26 cellular contexts compared by ENCODE assay signal in the genomic region with DNA sequence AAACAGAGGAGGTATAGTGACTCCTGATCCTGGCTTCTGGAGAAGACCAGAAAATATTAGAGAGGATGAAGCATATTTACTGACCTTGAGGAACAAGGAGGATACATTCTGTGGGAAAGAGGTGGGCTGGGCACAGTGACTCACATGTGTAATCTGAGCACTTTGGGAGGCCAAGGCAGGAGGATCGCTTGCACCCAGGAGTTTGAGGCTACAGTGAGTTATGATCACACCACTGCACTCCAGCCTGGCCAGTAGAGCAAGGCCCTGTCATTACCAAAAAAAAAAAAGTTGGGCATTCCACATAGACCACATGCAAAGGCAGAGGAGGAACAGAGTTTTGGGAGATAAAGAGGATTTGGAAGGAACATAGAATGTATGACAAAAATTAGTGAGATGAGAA.
"Had no signal": no experiment of that assay in that cellular context is flagged by ENCODE, and none has a peak within 500 bp of the region (broad histone marks: within the 10 kb centered on the region; RNA-seq: fewer than 3 reads in every experiment).

No MANE protein-coding gene starts in this region.

- H3K4me3 Mint-ChIP-seq: activated CD8-positive, alpha-beta T cell treated with anti-CD3 and anti-CD28 coated beads, Interleukin-2, amount 10 ng/mL, durations not matched to agents 7 days and 5 days; central memory CD8-positive, alpha-beta T cell; T-helper 1 cell treated with Interleukin-12 subunit alpha and Interleukin-12 subunit beta and Interleukin-4 antibody, amounts not matched to agents 30 μg/mL and 1 μg/mL, for 36 hours; WTC11 had no signal

- H3K9me3 Mint-ChIP-seq: central memory CD8-positive, alpha-beta T cell; T-helper 1 cell treated with Interleukin-12 subunit alpha and Interleukin-12 subunit beta and Interleukin-4 antibody, amounts not matched to agents 30 μg/mL and 1 μg/mL, for 36 hours had no signal

- DNase-seq: activated CD4-positive, alpha-beta T cell treated with anti-CD3 and anti-CD28 coated beads for 48 hours; activated CD4-positive, alpha-beta T cell treated with anti-CD3 and anti-CD28 coated beads, Interleukin-2, amount 50 U/mL, for 4 hours; activated CD4-positive, CD25-positive, alpha-beta regulatory T cell treated with anti-CD3 and anti-CD28 coated beads, Interleukin-2, amount 50 U/mL, for 72 hours; activated CD8-positive, alpha-beta memory T cell treated with anti-CD3 and anti-CD28 coated beads, Interleukin-2, amount 50 U/mL, for 48 hours; activated CD8-positive, alpha-beta T cell treated with anti-CD3 and anti-CD28 coated beads, Interleukin-2, amount 10 ng/mL, durations not matched to agents 7 days and 5 days; activated effector memory CD4-positive, alpha-beta T cell treated with Interleukin-2 at 50 U/mL for 16 hours; activated naive CD4-positive, alpha-beta T cell treated with Interleukin-2 at 50 U/mL for 16 hours; activated T-cell treated with anti-CD3 and anti-CD28 coated beads, Interleukin-2, amount 50 U/mL, for 1 hour; amygdala; MV-4-11; NCI-H1092 treated with DMSO at 0.1 percent for 48 hours; NCI-H1417 treated with DMSO at 0.1 percent for 48 hours; NCI-H1694; NCI-H2029; NCI-H345; NCI-H510A; NCI-H526 treated with DMSO at 0.1 percent for 48 hours; NCI-H82; SHP77 treated with DMSO at 0.1 percent for 48 hours; T-helper 9 cell had no signal

- H3K27ac Mint-ChIP-seq: activated CD8-positive, alpha-beta T cell treated with anti-CD3 and anti-CD28 coated beads, Interleukin-2, amount 10 ng/mL, durations not matched to agents 7 days and 5 days; T-helper 1 cell treated with Interleukin-12 subunit alpha and Interleukin-12 subunit beta and Interleukin-4 antibody, amounts not matched to agents 30 μg/mL and 1 μg/mL, for 36 hours; WTC11 had no signal

- ATAC-seq: activated CD8-positive, alpha-beta T cell treated with anti-CD3 and anti-CD28 coated beads, Interleukin-2, amount 10 ng/mL, durations not matched to agents 7 days and 5 days; Panc1; WTC11 had no signal

- H3K27me3 Mint-ChIP-seq: activated naive CD8-positive, alpha-beta T cell; central memory CD8-positive, alpha-beta T cell had no signal

- H3K27ac ChIP-seq: KMS-11 had no signal
